Comparison of ENCODE assay signal across 8 cellular contexts in the genomic region with DNA sequence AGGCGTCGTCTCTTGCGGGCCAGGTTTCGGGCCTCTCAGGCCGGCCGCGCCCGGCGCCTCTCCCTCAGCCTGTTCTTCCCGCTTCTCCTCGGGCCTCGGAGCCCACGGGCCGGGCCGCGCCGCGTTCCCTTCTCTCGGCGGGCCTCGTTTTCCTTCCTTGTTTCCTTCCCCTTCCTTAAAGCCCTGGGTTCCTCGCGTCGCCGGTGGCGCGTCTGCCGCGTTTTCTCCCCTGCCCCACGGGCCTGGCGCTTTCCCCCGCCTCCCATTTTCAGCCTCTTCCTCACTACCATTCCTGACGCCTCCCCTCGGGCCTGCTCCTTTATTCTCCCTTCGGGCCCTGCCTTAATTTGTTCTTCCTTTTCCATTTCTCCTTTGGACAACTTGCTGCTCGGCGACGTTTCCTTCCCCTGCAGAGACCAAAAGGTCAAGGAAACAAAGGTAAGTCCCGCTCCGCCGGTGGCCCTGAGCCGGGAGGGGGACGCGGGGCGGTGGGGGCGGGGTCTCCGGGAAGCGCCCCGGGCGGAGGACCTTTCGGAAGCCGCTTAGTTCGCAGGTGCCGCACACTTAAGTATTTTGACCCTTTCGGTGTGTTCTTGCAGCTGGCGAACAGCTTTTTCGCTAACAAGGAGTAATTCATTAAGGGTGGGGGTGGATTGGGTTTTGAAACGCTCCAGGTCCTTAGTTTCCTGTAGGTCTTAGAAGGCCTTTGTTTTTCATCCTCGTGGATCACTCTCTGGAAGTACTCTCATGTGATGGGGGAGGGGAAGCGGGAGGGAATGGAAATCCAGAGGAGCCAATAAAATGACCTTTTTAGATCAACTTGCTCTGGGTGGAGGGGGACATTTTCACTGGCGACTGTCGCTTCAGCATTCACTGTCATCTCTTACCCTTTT. TPM values are rescaled to one million over a fixed set of nuclear protein-coding genes. Genes with fewer than 3 reads are reported as not detected.
A peak's percentile ranks its signal among the peaks of the same experiment; 100 is the strongest.
DNase-seq lines count a peak whose midpoint lies in the region; ATAC-seq and TF ChIP-seq lines count a peak whose summit lies in the region.

No MANE protein-coding gene starts in this region.

- no peaks in the 10 kb centered on the region for H3K27me3 ChIP-seq in effector memory CD4-positive, alpha-beta T cell (replicated peaks; ENCODE audit: control insufficient read depth, insufficient read depth, low read length, poor library complexity, severe bottlenecking)

- no peaks in the 10 kb centered on the region for H3K27me3 Mint-ChIP-seq in activated CD8-positive, alpha-beta T cell treated with anti-CD3 and anti-CD28 coated beads for 36 hours
- no peaks in the 10 kb centered on the region for H3K27me3 Mint-ChIP-seq in mesothelial cell of epicardium (ENCODE audit: low read depth)

- intact Hi-C loops in activated CD8-positive, alpha-beta T cell treated with anti-CD3 and anti-CD28 coated beads for 36 hours (cut with micrococcal nuclease) = no loop called here

- POLR2A ChIA-PET in activated CD8-positive, alpha-beta T cell treated with anti-CD3 and anti-CD28 coated beads for 36 hours (lab: Charles Lee) = interaction anchor here (0.7 to 4.4 kb wide), 19 partner anchors 8 to 443 kb away, joined by 3 to 33 read pairs (median 4); a partner anchor contains a TSS

- H3K4me3 Mint-ChIP-seq in activated CD8-positive, alpha-beta T cell treated with anti-CD3 and anti-CD28 coated beads for 36 hours = peak overlapping the region; percentile 98
- peak overlapping the region; percentile 96 for H3K4me3 Mint-ChIP-seq in mesothelial cell of epicardium

- peak; percentile 65 for DNase-seq in GM12865 (ENCODE audit: low read depth)
- peak; percentile 82 for DNase-seq in NCI-H2227 (lab: John Stamatoyannopoulos, UW; ENCODE audit: unreplicated experiment)
- DNase-seq in activated CD8-positive, alpha-beta T cell treated with anti-CD3 and anti-CD28 coated beads for 36 hours = peak; percentile 52
- peak; percentile 19 to 39 (median 28) for DNase-seq in effector memory CD4-positive, alpha-beta T cell
- peak; percentile 27 to 60 for DNase-seq in mesothelial cell of epicardium (ENCODE audit: low spot score in 2 of 2, unreplicated experiment in 2 of 2)
- DNase-seq in stimulated activated CD8-positive, alpha-beta memory T cell treated with anti-CD3 and anti-CD28 coated beads, Interleukin-4, amount 100 ng/mL, for 1 hour (ENCODE audit: low read depth in 2 of 2, low spot score in 1 of 2) = peak; percentile 5 to 11
- DNase-seq in AML-193 (lab: John Stamatoyannopoulos, UW) = no peak

- TF ChIP-seq CTCF in GM12865 (IDR thresholded peaks at IDR 0.05; ENCODE audit: insufficient read depth, low read depth, low read length, missing control alignments) (no peak), mesothelial cell of epicardium (IDR thresholded peaks at IDR 0.05; ENCODE audit: unreplicated experiment) (no peak)
- no peak for TF ChIP-seq CTCF in activated CD8-positive, alpha-beta T cell treated with anti-CD3 and anti-CD28 coated beads for 36 hours (IDR thresholded peaks at IDR 0.05)

- no peaks in the 10 kb centered on the region for H3K9me3 ChIP-seq in effector memory CD4-positive, alpha-beta T cell (ENCODE audit: control insufficient read depth, low read length)

- H3K27ac Mint-ChIP-seq in activated CD8-positive, alpha-beta T cell treated with anti-CD3 and anti-CD28 coated beads for 36 hours = peak overlapping the region; percentile 92
- peak overlapping the region; percentile 100 for H3K27ac Mint-ChIP-seq in mesothelial cell of epicardium

- CTCF ChIA-PET in activated CD8-positive, alpha-beta T cell treated with anti-CD3 and anti-CD28 coated beads for 36 hours (lab: Charles Lee) = interaction anchor here (0.6 to 4.0 kb wide), 21 partner anchors 9 to 219 kb away, joined by 3 to 26 read pairs (median 5); a partner anchor contains a TSS

- peaks cover 42% of the 10 kb centered on the region for H3K4me1 Mint-ChIP-seq in activated CD8-positive, alpha-beta T cell treated with anti-CD3 and anti-CD28 coated beads for 36 hours (ENCODE audit: low read depth)
- peaks cover 44% of the 10 kb centered on the region for H3K4me1 Mint-ChIP-seq in mesothelial cell of epicardium

- peak overlapping the region; percentile 90 for H3K27ac ChIP-seq in effector memory CD4-positive, alpha-beta T cell (ENCODE audit: insufficient read depth, low read length, poor library complexity, severe bottlenecking)

- H3K36me3 Mint-ChIP-seq in activated CD8-positive, alpha-beta T cell treated with anti-CD3 and anti-CD28 coated beads for 36 hours (ENCODE audit: low read depth) = peaks cover 42% of the 10 kb centered on the region
- peaks cover 15% of the 10 kb centered on the region for H3K36me3 Mint-ChIP-seq in mesothelial cell of epicardium

- peaks cover 29% of the 10 kb centered on the region for H3K4me1 ChIP-seq in effector memory CD4-positive, alpha-beta T cell (ENCODE audit: control insufficient read depth, insufficient read depth, low read length, poor library complexity, severe bottlenecking)

- H3K36me3 ChIP-seq in effector memory CD4-positive, alpha-beta T cell (ENCODE audit: control insufficient read depth, insufficient read depth, low read length) = peaks cover 27% of the 10 kb centered on the region

- peak; percentile 7 for ATAC-seq in HG02885 (IDR thresholded peaks at IDR 0.05; ENCODE audit: poor library complexity, unreplicated experiment)
- no peak for ATAC-seq in activated CD8-positive, alpha-beta T cell treated with anti-CD3 and anti-CD28 coated beads for 36 hours

- no peaks in the 10 kb centered on the region for H3K9me3 Mint-ChIP-seq in activated CD8-positive, alpha-beta T cell treated with anti-CD3 and anti-CD28 coated beads for 36 hours
- H3K9me3 Mint-ChIP-seq in mesothelial cell of epicardium = peaks cover 3% of the 10 kb centered on the region

- H3K4me3 ChIP-seq in GM12865 (ENCODE audit: low read depth, low read length) = peak overlapping the region; percentile 99
- H3K4me3 ChIP-seq in effector memory CD4-positive, alpha-beta T cell (ENCODE audit: insufficient read depth, low read depth, low read length, poor library complexity, severe bottlenecking) = peak overlapping the region; percentile 75

RNA-seq across cellular contexts. Expression of a gene that starts 0.8 kb away (rescaled TPM):
- total RNA-seq in activated CD8-positive, alpha-beta T cell treated with anti-CD3 and anti-CD28 coated beads for 36 hours = 10 to 100 TPM; 72.2 to 82.1 TPM
- 130 to 144 TPM (median 137 TPM) in 3 replicates for total RNA-seq in mesothelial cell of epicardium

Comparison
In these comparisons a context has a peak if more than half of its experiments do, and no peak if none do; other contexts are left out.
1. DNase-seq: peak in GM12865 (single experiment), NCI-H2227 (single experiment), activated CD8-positive, alpha-beta T cell treated with anti-CD3 and anti-CD28 coated beads for 36 hours (single experiment), effector memory CD4-positive, alpha-beta T cell (3 of 3), mesothelial cell of epicardium (2 of 2) and stimulated activated CD8-positive, alpha-beta memory T cell treated with anti-CD3 and anti-CD28 coated beads, Interleukin-4, amount 100 ng/mL, for 1 hour (2 of 2); none in AML-193 (0 of 2).